Comparison of ENCODE assay signal across 1 cellular context in the genomic region with DNA sequence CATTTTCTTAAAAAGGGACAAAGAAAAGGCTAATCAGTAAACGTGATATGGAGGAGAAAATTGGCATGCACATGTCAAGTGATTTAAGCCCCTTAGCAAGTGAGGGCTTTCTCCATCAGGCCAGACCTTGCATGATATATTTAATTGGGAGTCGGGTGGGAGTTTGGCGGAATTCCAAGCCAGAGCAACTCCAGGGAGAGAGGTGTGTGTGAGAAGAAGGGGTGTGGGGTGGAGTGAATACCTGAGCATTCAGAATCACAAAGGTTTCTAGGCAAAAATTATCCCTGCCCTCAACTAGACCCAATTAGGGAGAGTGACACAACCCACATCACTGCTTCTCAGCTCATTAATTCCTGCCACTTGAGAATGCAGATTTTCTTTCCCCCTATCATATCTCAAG.
TF ChIP-seq lines count a peak whose summit lies in the region.

No MANE protein-coding gene starts in this region.

TF ChIP-seq in HEK293, 187 proteins besides CTCF, POLR2A, EP300 and RAD21 (continued from another document):
- TF ChIP-seq, protein P1, sequence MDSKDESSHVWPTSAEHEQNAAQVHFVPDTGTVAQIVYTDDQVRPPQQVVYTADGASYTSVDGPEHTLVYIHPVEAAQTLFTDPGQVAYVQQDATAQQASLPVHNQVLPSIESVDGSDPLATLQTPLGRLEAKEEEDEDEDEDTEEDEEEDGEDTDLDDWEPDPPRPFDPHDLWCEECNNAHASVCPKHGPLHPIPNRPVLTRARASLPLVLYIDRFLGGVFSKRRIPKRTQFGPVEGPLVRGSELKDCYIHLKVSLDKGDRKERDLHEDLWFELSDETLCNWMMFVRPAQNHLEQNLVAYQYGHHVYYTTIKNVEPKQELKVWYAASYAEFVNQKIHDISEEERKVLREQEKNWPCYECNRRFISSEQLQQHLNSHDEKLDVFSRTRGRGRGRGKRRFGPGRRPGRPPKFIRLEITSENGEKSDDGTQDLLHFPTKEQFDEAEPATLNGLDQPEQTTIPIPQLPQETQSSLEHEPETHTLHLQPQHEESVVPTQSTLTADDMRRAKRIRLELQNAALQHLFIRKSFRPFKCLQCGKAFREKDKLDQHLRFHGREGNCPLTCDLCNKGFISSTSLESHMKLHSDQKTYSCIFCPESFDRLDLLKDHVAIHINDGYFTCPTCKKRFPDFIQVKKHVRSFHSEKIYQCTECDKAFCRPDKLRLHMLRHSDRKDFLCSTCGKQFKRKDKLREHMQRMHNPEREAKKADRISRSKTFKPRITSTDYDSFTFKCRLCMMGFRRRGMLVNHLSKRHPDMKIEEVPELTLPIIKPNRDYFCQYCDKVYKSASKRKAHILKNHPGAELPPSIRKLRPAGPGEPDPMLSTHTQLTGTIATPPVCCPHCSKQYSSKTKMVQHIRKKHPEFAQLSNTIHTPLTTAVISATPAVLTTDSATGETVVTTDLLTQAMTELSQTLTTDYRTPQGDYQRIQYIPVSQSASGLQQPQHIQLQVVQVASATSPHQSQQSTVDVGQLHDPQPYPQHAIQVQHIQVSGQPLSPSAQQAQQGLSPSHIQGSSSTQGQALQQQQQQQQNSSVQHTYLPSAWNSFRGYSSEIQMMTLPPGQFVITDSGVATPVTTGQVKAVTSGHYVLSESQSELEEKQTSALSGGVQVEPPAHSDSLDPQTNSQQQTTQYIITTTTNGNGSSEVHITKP (tag by site-specific recombination; IDR thresholded peaks at IDR 0.05), result peak; percentile 62
- TF ChIP-seq FEZF1 (tag by site-specific recombination; IDR thresholded peaks at IDR 0.05), result peak; percentile 32; the same call in 1 of the 2 replicates
- no peak for TF ChIP-seq MEIS1 (CRISPR knock-in tag; IDR thresholded peaks at IDR 0.05; ENCODE audit: borderline replicate concordance)
- TF ChIP-seq YY2 (tag by site-specific recombination; IDR thresholded peaks at IDR 0.05), result no peak
- no peak for TF ChIP-seq ZNF404 (tag by site-specific recombination; IDR thresholded peaks at IDR 0.05)
- TF ChIP-seq, protein P2, sequence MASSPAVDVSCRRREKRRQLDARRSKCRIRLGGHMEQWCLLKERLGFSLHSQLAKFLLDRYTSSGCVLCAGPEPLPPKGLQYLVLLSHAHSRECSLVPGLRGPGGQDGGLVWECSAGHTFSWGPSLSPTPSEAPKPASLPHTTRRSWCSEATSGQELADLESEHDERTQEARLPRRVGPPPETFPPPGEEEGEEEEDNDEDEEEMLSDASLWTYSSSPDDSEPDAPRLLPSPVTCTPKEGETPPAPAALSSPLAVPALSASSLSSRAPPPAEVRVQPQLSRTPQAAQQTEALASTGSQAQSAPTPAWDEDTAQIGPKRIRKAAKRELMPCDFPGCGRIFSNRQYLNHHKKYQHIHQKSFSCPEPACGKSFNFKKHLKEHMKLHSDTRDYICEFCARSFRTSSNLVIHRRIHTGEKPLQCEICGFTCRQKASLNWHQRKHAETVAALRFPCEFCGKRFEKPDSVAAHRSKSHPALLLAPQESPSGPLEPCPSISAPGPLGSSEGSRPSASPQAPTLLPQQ (tag by site-specific recombination; IDR thresholded peaks at IDR 0.05), result no peak
- TF ChIP-seq ZBTB48 (tag by site-specific recombination; IDR thresholded peaks at IDR 0.05), result no peak
- TF ChIP-seq ZNF416 (tag by site-specific recombination; IDR thresholded peaks at IDR 0.05), result no peak
- TF ChIP-seq ZBTB7A (tag by site-specific recombination; IDR thresholded peaks at IDR 0.05; ENCODE audit: low read depth), result no peak
- TF ChIP-seq OVOL3 (tag by site-specific recombination; IDR thresholded peaks at IDR 0.05), result no peak
- TF ChIP-seq ZNF510 (tag by site-specific recombination; IDR thresholded peaks at IDR 0.05; ENCODE audit: insufficient replicate concordance), result no peak
